22 cellular contexts compared by ENCODE assay signal in genomic region chr3:31114929-31115283, GRCh38.
"Had no signal": no experiment of that assay in that cellular context is flagged by ENCODE, and none has a peak within 500 bp of the region (broad histone marks: within the 10 kb centered on the region; RNA-seq: fewer than 3 reads in every experiment).

No MANE protein-coding gene starts in this region.

- H3K4me1 ChIP-seq: colonic mucosa, gastrocnemius medialis, left lung, lower lobe of right lung, pancreas, tibial artery, upper lobe of left lung, uterus had no signal

- H3K9me3 ChIP-seq: colonic mucosa, gastrocnemius medialis, lower lobe of right lung, pancreas, tibial artery, upper lobe of left lung, uterus had no signal

- H3K4me1 Mint-ChIP-seq: memory B cell; mesothelial cell of epicardium; nephron; stimulated activated effector memory CD8-positive, alpha-beta T cell treated with anti-CD3 and anti-CD28 coated beads, Interleukin-12 subunit alpha, Interleukin-12 subunit beta, amount 100 ng/mL, for 72 hours had no signal

- H3K4me3 Mint-ChIP-seq: endodermal cell; memory B cell; mesothelial cell of epicardium; nephron; stimulated activated effector memory CD8-positive, alpha-beta T cell treated with anti-CD3 and anti-CD28 coated beads, Interleukin-12 subunit alpha, Interleukin-12 subunit beta, amount 100 ng/mL, for 72 hours had no signal

- H3K9me3 Mint-ChIP-seq: memory B cell; stimulated activated effector memory CD8-positive, alpha-beta T cell treated with anti-CD3 and anti-CD28 coated beads, Interleukin-12 subunit alpha, Interleukin-12 subunit beta, amount 100 ng/mL, for 72 hours had no signal

- H3K27me3 ChIP-seq: colonic mucosa, gastrocnemius medialis, left lung, pancreas, tibial artery, upper lobe of left lung, uterus had no signal

- FAIRE-seq: endothelial cell of umbilical vein, pancreas had no signal

- H3K4me3 ChIP-seq: colonic mucosa, gastrocnemius medialis, left lung, lower lobe of right lung, pancreas, tibial artery, upper lobe of left lung, uterus had no signal

- H3K36me3 Mint-ChIP-seq: memory B cell; mesothelial cell of epicardium; stimulated activated effector memory CD8-positive, alpha-beta T cell treated with anti-CD3 and anti-CD28 coated beads, Interleukin-12 subunit alpha, Interleukin-12 subunit beta, amount 100 ng/mL, for 72 hours had no signal

- ATAC-seq: gastrocnemius medialis; left lung; lower lobe of right lung; pancreas; right cardiac atrium; stimulated activated effector memory CD8-positive, alpha-beta T cell treated with anti-CD3 and anti-CD28 coated beads, Interleukin-12 subunit alpha, Interleukin-12 subunit beta, amount 100 ng/mL, for 72 hours; stimulated activated naive CD8-positive, alpha-beta T cell treated with anti-CD3 and anti-CD28 coated beads, Interleukin-15, Interleukin-2, amounts not matched to agents 100 U/mL and 50 U/mL, for 24 hours had no signal

- H3K27ac ChIP-seq: colonic mucosa, gastrocnemius medialis, left lung, lower lobe of right lung, pancreas, tibial artery, upper lobe of left lung, uterus had no signal

- H3K27me3 Mint-ChIP-seq: progenitor cell of endocrine pancreas had no signal

- DNase-seq: colonic mucosa; dermis blood vessel endothelial cell; endodermal cell; gastrocnemius medialis; islet precursor cell; left lung; lower lobe of right lung; occipital lobe; pancreas; right cardiac atrium; stimulated activated CD4-positive, alpha-beta T cell treated with anti-CD3 and anti-CD28 coated beads, Interleukin-4, amount 100 ng/mL, for 1 hour; stimulated activated CD8-positive, alpha-beta memory T cell treated with anti-CD3 and anti-CD28 coated beads, Interleukin-4, amount 100 ng/mL, for 48 hours; stimulated activated naive CD8-positive, alpha-beta T cell treated with anti-CD3 and anti-CD28 coated beads, Interleukin-15, Interleukin-2, amounts not matched to agents 100 U/mL and 50 U/mL, for 24 hours; tibial artery; uterus had no signal

- H3K27ac Mint-ChIP-seq: endodermal cell; memory B cell; mesothelial cell of epicardium; nephron; progenitor cell of endocrine pancreas; stimulated activated effector memory CD8-positive, alpha-beta T cell treated with anti-CD3 and anti-CD28 coated beads, Interleukin-12 subunit alpha, Interleukin-12 subunit beta, amount 100 ng/mL, for 72 hours had no signal

- H3K36me3 ChIP-seq: colonic mucosa, gastrocnemius medialis, left lung, lower lobe of right lung, pancreas, tibial artery, upper lobe of left lung, uterus had no signal
